In genomic region chr3:5021571-5022092, GRCh38 we compare ENCODE assay signal across 2 cellular contexts.
A peak's percentile ranks its signal among the peaks of the same experiment; 100 is the strongest.
TF ChIP-seq lines count a peak whose summit lies in the region.

No MANE protein-coding gene starts in this region.

TF ChIP-seq in A549, 52 proteins besides CTCF, POLR2A, EP300 and RAD21 (continued from another document):
- TF ChIP-seq USF2 (IDR thresholded peaks at IDR 0.05) (no peak), ZSCAN20 (CRISPR knock-in tag; IDR thresholded peaks at IDR 0.05) (peak; percentile 84; the same call in 1 of the 2 replicates), HOXA7 (CRISPR knock-in tag; IDR thresholded peaks at IDR 0.05) (no peak), KDM1A (IDR thresholded peaks at IDR 0.05; ENCODE audit: low read depth) (no peak), NFE2L2 (conservative IDR thresholded peaks at IDR 0.05; ENCODE audit: low read length) (no peak), REST (IDR thresholded peaks at IDR 0.05) (no peak), BCL3 (IDR thresholded peaks at IDR 0.05) (no peak), FOXS1 (CRISPR knock-in tag; IDR thresholded peaks at IDR 0.05) (no peak), HMGXB4 (CRISPR knock-in tag; IDR thresholded peaks at IDR 0.05; ENCODE audit: borderline replicate concordance) (no peak), GATA3 (IDR thresholded peaks at IDR 0.05; ENCODE audit: borderline replicate concordance) (no peak), PBX3 (IDR thresholded peaks at IDR 0.05) (no peak), FOSL2 (IDR thresholded peaks at IDR 0.05) (no peak), FOSL2 (CRISPR knock-in tag; IDR thresholded peaks at IDR 0.05) (peak; percentile 56), HOXB13 (CRISPR knock-in tag; IDR thresholded peaks at IDR 0.05; ENCODE audit: low read depth) (peak; percentile 51; the same call in 1 of the 2 replicates), PHF8 (IDR thresholded peaks at IDR 0.05; ENCODE audit: borderline replicate concordance, low read depth) (no peak), KDM5A (IDR thresholded peaks at IDR 0.05) (no peak), JUN (IDR thresholded peaks at IDR 0.05) (no peak), ELK1 (IDR thresholded peaks at IDR 0.05; ENCODE audit: low read depth, low read length) (no peak), HOXB5 (CRISPR knock-in tag; IDR thresholded peaks at IDR 0.05) (peak; percentile 50; the same call in 1 of the 2 replicates)

TF ChIP-seq in HEK293, 187 proteins besides CTCF, POLR2A, EP300 and RAD21 (continued from another document):
- no peak for TF ChIP-seq PRDM10 (tag by site-specific recombination; IDR thresholded peaks at IDR 0.05)
TF ChIP-seq in HEK293: peak in this region for 2.
